ENCODE assay signal across 10 cellular contexts in genomic region chr17:77830816-77831490, GRCh38.
DNase-seq lines count a peak whose midpoint lies in the region; ATAC-seq and TF ChIP-seq lines count a peak whose summit lies in the region.
"Had no signal": no experiment of that assay in that cellular context is flagged by ENCODE, and none has a peak within 500 bp of the region (broad histone marks: within the 10 kb centered on the region; RNA-seq: fewer than 3 reads in every experiment).

No MANE protein-coding gene starts in this region.

- ATAC-seq in HG03469 (IDR thresholded peaks at IDR 0.05; ENCODE audit: unreplicated experiment), result no peak
- ATAC-seq: GM12878 had no signal

- H3K9ac ChIP-seq in rectal smooth muscle tissue (ENCODE audit: low read length), result no peak overlapping the region

- DNase-seq in ACHN (peak; percentile 42), NCI-H69 (lab: John Stamatoyannopoulos, UW) (peak; percentile 22), fibroblast of pulmonary artery (ENCODE audit: low read depth) (no peak), HuH-7 (ENCODE audit: low spot score) (no peak)
- no peak for DNase-seq in activated CD4-positive, alpha-beta T cell treated with anti-CD3 and anti-CD28 coated beads, Interleukin-2, amount 50 U/mL, for 48 hours
- no peak for DNase-seq in activated CD4-positive, alpha-beta T cell treated with anti-CD3 and anti-CD28 coated beads for 4 hours
- DNase-seq: NCI-H1417 treated with DMSO at 0.1 percent for 48 hours had no signal

- in situ Hi-C loops in ACHN (cut with HindIII; ENCODE audit: low pct_ligation_motif_present, low pct_unique_long_range_greater_than_20kb, low sequenced_read_pairs), result no loop called here

- peak overlapping the region; percentile 12 for H3K4me3 ChIP-seq in fibroblast of pulmonary artery (replicated peaks; ENCODE audit: low read depth, low read length)
- peak overlapping the region; percentile 8 for H3K4me3 ChIP-seq in rectal smooth muscle tissue (ENCODE audit: low read length)
- H3K4me3 ChIP-seq: GM12878 had no signal

- peaks cover 7% of the 10 kb centered on the region for H3K4me1 ChIP-seq in rectal smooth muscle tissue (ENCODE audit: control insufficient read depth, insufficient read depth, low read length)

- TF ChIP-seq CTCF in fibroblast of pulmonary artery (IDR thresholded peaks at IDR 0.05; ENCODE audit: low read length, missing control alignments), result no peak

- peak overlapping the region; percentile 73 for H3K27ac ChIP-seq in rectal smooth muscle tissue (ENCODE audit: low read depth, low read length)

- no peaks in the 10 kb centered on the region for H3K36me3 ChIP-seq in rectal smooth muscle tissue (ENCODE audit: control insufficient read depth, insufficient read depth, low read length)

- H3K27me3 ChIP-seq in rectal smooth muscle tissue (ENCODE audit: control insufficient read depth, insufficient read depth, low read length), result no peaks in the 10 kb centered on the region

Comparison
In these comparisons a context has a peak if more than half of its experiments do, and no peak if none do; other contexts are left out.
1. DNase-seq: peak in ACHN (single experiment) and NCI-H69 (single experiment); none in fibroblast of pulmonary artery (single experiment), HuH-7 (single experiment), activated CD4-positive, alpha-beta T cell treated with anti-CD3 and anti-CD28 coated beads, Interleukin-2, amount 50 U/mL, for 48 hours (0 of 2) and activated CD4-positive, alpha-beta T cell treated with anti-CD3 and anti-CD28 coated beads for 4 hours (0 of 2).